In genomic region chr15:74064183-74064582, GRCh38 we compare ENCODE assay signal across 10 cellular contexts. TPM values are rescaled to one million over a fixed set of nuclear protein-coding genes. Genes with fewer than 3 reads are reported as not detected.
A peak's percentile ranks its signal among the peaks of the same experiment; 100 is the strongest.
DNase-seq lines count a peak whose midpoint lies in the region; ATAC-seq and TF ChIP-seq lines count a peak whose summit lies in the region.
"Not testable (repeated sequence)": the region's sequence is repeated elsewhere in the genome, so short reads cannot be mapped to it uniquely, and the experiment has no call there.
"Had no signal": no experiment of that assay in that cellular context is flagged by ENCODE, and none has a peak within 500 bp of the region (broad histone marks: within the 10 kb centered on the region; RNA-seq: fewer than 3 reads in every experiment).

No MANE protein-coding gene starts in this region.

- ATAC-seq in WTC11, left ventricle myocardium superior: not testable (repeated sequence)

- H3K27ac Mint-ChIP-seq in WTC11, result not testable (repeated sequence)

- not testable (repeated sequence) for H3K4me1 Mint-ChIP-seq in WTC11

- H3K36me3 Mint-ChIP-seq in WTC11, result not testable (repeated sequence)

- peak; percentile 4 for DNase-seq in WTC11 (ENCODE audit: low spot score)
- peak; percentile 17 for DNase-seq in activated effector memory CD4-positive, alpha-beta T cell treated with anti-CD3 and anti-CD28 coated beads, Interleukin-2, amount 50 U/mL, for 16 hours
- peak; percentile 8 for DNase-seq in left ventricle myocardium superior
- DNase-seq in islet precursor cell, result peak; percentile 37
- DNase-seq in posterior vena cava (ENCODE audit: low spot score), result peak; percentile 42
- DNase-seq in ureter (ENCODE audit: low spot score), result peak; percentile 28

- POLR2A ChIA-PET in WTC11 (lab: Charles Lee), result not testable (repeated sequence)

- not testable (repeated sequence) for H3K9me3 Mint-ChIP-seq in WTC11

- not testable (repeated sequence) for H3K4me3 Mint-ChIP-seq in WTC11

- peaks cover 11% of the 10 kb centered on the region for H3K27me3 Mint-ChIP-seq in WTC11 (ENCODE audit: low read depth)

- intact Hi-C loops in left ventricle myocardium superior (cut with micrococcal nuclease); posterior vena cava (cut with DNase I): not testable (repeated sequence)

- CTCF ChIA-PET in WTC11 (lab: Charles Lee), result interaction anchor here (0.6 to 1.2 kb wide), 2 partner anchors 11 to 257 kb away, joined by 3 to 4 read pairs; no protein-coding TSS in a partner anchor

- not testable (repeated sequence) for TF ChIP-seq CTCF in WTC11 (IDR thresholded peaks at IDR 0.05)

RNA-seq across cellular contexts. Expression of gene GOLGA6A, which starts 18.2 kb away (rescaled TPM):
- total RNA-seq in WTC11 (2021) (3.1 to 6.0 TPM (median 5.7 TPM) in 3 replicates), left ventricle myocardium superior (not detected), posterior vena cava (under 1 TPM in 1 of 2 donors, not detected in 1; 0.24 TPM), ureter (not detected)
- total RNA-seq: A673, Daoy, G401, GM12878 had no signal
